Comparison of ENCODE assay signal across 9 cellular contexts in the genomic region with DNA sequence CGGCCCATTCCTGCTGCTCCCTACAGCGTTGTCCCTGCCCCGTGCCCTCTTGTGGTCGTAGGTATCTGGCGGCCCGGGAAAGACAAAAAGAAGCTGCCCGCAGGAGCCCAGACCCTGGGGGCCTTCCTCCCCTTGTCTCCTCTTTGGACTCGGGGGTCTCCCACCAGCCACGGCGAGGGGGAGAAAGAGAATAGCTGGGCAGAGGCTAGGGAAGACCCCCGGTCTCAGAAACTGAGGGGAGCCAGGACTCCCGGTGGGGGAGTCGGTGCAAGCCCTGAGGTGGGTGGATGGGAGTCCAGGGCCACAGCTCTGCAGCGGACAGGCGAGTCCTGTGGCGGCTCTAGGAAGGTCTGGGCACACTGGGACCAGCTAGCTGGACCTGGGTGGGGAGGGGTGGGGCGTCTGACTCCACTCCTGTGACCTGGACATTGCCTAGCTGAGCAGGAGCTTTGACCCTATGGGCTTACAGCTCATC. TPM values are rescaled to one million over a fixed set of nuclear protein-coding genes. Genes with fewer than 3 reads are reported as not detected.
DNase-seq lines count a peak whose midpoint lies in the region; ATAC-seq and TF ChIP-seq lines count a peak whose summit lies in the region.
"Had no signal": no experiment of that assay in that cellular context is flagged by ENCODE, and none has a peak within 500 bp of the region (broad histone marks: within the 10 kb centered on the region; RNA-seq: fewer than 3 reads in every experiment).

No MANE protein-coding gene starts in this region.

- ATAC-seq in sciatic nerve: peak; percentile 26
- ATAC-seq in GM19397 (IDR thresholded peaks at IDR 0.05; ENCODE audit: unreplicated experiment): no peak

- CTCF ChIA-PET in SK-N-SH (lab: Yijun Ruan, JAX): interaction anchor here (1.0 to 1.7 kb wide), 3 partner anchors 12 to 110 kb away, joined by 3 to 9 read pairs (median 5); no protein-coding TSS in a partner anchor

- H4K20me1 ChIP-seq in SK-N-SH (ENCODE audit: insufficient read depth): no peaks in the 10 kb centered on the region

- H3K27ac ChIP-seq in VCaP: peak overlapping the region; percentile 82
- no peak overlapping the region for H3K27ac ChIP-seq in SK-N-SH (ENCODE audit: low read depth in 2 of 2, low read length in 1 of 2)

- H3K9ac ChIP-seq in SK-N-SH: no peak overlapping the region

- H3K27me3 ChIP-seq in SK-N-SH (ENCODE audit: insufficient read depth): no peaks in the 10 kb centered on the region

- no peaks in the 10 kb centered on the region for H3K9me3 ChIP-seq in SK-N-SH

- H3K4me3 ChIP-seq in GM12864 (ENCODE audit: low read depth, low read length): peak overlapping the region; percentile 70
- peak overlapping the region; percentile 56 for H3K4me3 ChIP-seq in fibroblast of villous mesenchyme (ENCODE audit: low read depth, low read length)
- no peak overlapping the region for H3K4me3 ChIP-seq in SK-N-SH (ENCODE audit: low read depth in 2 of 2, low read length in 1 of 2)
- H3K4me3 ChIP-seq: lung had no signal

- H2AFZ ChIP-seq in SK-N-SH (ENCODE audit: low read depth): no peak overlapping the region

- H3F3A ChIP-seq in SK-N-SH (replicated peaks; ENCODE audit: insufficient read depth): no peaks in the 10 kb centered on the region

- H3K79me2 ChIP-seq in SK-N-SH (ENCODE audit: insufficient read depth): no peaks in the 10 kb centered on the region

- H3K9me2 ChIP-seq in SK-N-SH: no peaks in the 10 kb centered on the region

- no peak overlapping the region for H3K4me2 ChIP-seq in SK-N-SH

- WGBS in SK-N-SH (ENCODE audit: low lambda C conversion rate): 79% methylated on average over 16 of the region's 17 CpGs

- POLR2A ChIA-PET in SK-N-SH (lab: Yijun Ruan, JAX): no interaction called here

- DNase-seq in GM12864 (ENCODE audit: low read depth): no peak
- DNase-seq in fibroblast of villous mesenchyme (ENCODE audit: low read depth): no peak
- no peak for DNase-seq in sciatic nerve (ENCODE audit: low spot score)
- DNase-seq in SK-N-SH: no peak
- no peak for DNase-seq in GOT3 (lab: John Stamatoyannopoulos, UW)
- no peak for DNase-seq in stimulated activated naive CD4-positive, alpha-beta T cell (lab: John Stamatoyannopoulos, UW)

- no peak for TF ChIP-seq EP300 in SK-N-SH (IDR thresholded peaks at IDR 0.05; ENCODE audit: borderline replicate concordance in 1 of 2, low read depth in 1 of 2, low read length in 1 of 2)

- TF ChIP-seq RAD21 in SK-N-SH (IDR thresholded peaks at IDR 0.05; ENCODE audit: low read length): no peak

- H3K4me1 ChIP-seq in SK-N-SH (ENCODE audit: control insufficient read depth in 1 of 2, insufficient read depth in 2 of 2, low read depth in 1 of 2, low read length in 1 of 2): peaks cover 0 to 26% of the 10 kb centered on the region in 2 experiments; a peak in 2 of 4 replicates

- H3K36me3 ChIP-seq in SK-N-SH (replicated peaks in 1 of 2; ENCODE audit: control insufficient read depth in 1 of 2, insufficient read depth in 2 of 2, low read length in 1 of 2): no peaks in the 10 kb centered on the region

- intact Hi-C loops in sciatic nerve (cut with DNase I): no loop called here

- no peak for TF ChIP-seq CTCF in GM12864 (IDR thresholded peaks at IDR 0.05; ENCODE audit: low read depth, low read length, missing control alignments)
- TF ChIP-seq CTCF in VCaP (conservative IDR thresholded peaks at IDR 0.05): no peak
- TF ChIP-seq CTCF in fibroblast of villous mesenchyme (IDR thresholded peaks at IDR 0.05; ENCODE audit: insufficient read depth, low read depth, low read length): no peak
- TF ChIP-seq CTCF in SK-N-SH (IDR thresholded peaks at IDR 0.05): no peak

TF ChIP-seq in SK-N-SH, 30 proteins besides CTCF, POLR2A, EP300 and RAD21:
- no peak for TF ChIP-seq FOXJ3 (CRISPR knock-in tag; IDR thresholded peaks at IDR 0.05)

RNA-seq across cellular contexts. Expression of a gene that starts 1.3 kb away (rescaled TPM):
- total RNA-seq in fibroblast of villous mesenchyme: under 0.01 TPM in 1 of 2 replicates, not detected in the other
- total RNA-seq in sciatic nerve: 0.18 TPM
- polyA plus RNA-seq in SK-N-SH (2012; rRNA removed): not detected in 2 replicates
- polyA plus RNA-seq in SK-N-SH (2012; cell fraction: cytosol; rRNA removed): not detected in 2 replicates
- not detected in 2 replicates for polyA plus RNA-seq in SK-N-SH (2012; cell fraction: nucleus; rRNA removed)

Comparison
In these comparisons a context has a peak if more than half of its experiments do, and no peak if none do; other contexts are left out.
1. H3K4me3 ChIP-seq: peak in GM12864 (single experiment) and fibroblast of villous mesenchyme (single experiment); none in SK-N-SH (0 of 2).